25 cellular contexts compared by ENCODE assay signal in the genomic region with DNA sequence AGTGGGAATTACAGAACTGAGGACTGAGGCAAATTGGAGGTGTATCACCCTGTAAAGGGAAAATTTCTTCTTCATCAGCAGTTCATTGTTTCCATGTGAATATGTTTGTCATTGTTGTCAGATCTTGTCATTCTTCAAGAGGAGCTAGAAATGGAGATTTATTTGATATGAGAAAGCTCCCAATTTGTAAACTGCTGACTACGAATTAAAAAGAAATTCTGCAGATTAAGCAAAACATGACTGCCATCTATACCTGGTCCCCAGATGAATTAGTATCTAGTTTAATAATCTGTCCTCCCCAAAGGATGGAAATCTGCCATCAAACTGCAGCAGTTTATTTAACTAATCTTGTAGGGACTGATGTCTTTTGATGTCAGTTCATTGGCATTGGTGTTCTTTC.
DNase-seq lines count a peak whose midpoint lies in the region; ATAC-seq, FAIRE-seq and TF ChIP-seq lines count a peak whose summit lies in the region.
"Had no signal": no experiment of that assay in that cellular context is flagged by ENCODE, and none has a peak within 500 bp of the region (broad histone marks: within the 10 kb centered on the region; RNA-seq: fewer than 3 reads in every experiment).

No MANE protein-coding gene starts in this region.

- H2AK5ac ChIP-seq in IMR-90 (ENCODE audit: low read depth, low read length) = no peak overlapping the region

- no peaks in the 10 kb centered on the region for H3K79me2 ChIP-seq in HepG2 (ENCODE audit: insufficient read depth, low read length)

- no TSS peak for BruUV-seq in HepG2 (replicated peaks; lab: Mats Ljungman, UMichigan)
- BruUV-seq in IMR-90 (replicated peaks; lab: Mats Ljungman, UMichigan) = no TSS peak

- WGBS in HepG2 (ENCODE audit: low lambda C conversion rate) = 0% methylated on average over 1 of the region's 1 CpG
- 56% methylated on average over 1 of the region's 1 CpG for WGBS in right lobe of liver (ENCODE audit: insufficient coverage, low coverage, low lambda C conversion rate, missing lambda C conversion rate)
- WGBS in IMR-90 (ENCODE audit: extremely low coverage in 2 of 2, insufficient read length in 1 of 2), 2 experiments = no CpG with 5 or more reads among the region's 1 CpG

- H3K4me2 ChIP-seq in HepG2 (ENCODE audit: low read depth, low read length) (no peak overlapping the region), IMR-90 (ENCODE audit: low read depth, low read length) (no peak overlapping the region)
- H3K4me2 ChIP-seq: BLaER1 had no signal

- intact Hi-C loops in HepG2 (cut with micrococcal nuclease; ENCODE audit: unreplicated experiment) = no loop called here
- intact Hi-C loops in right lobe of liver (cut with DNase I) = no loop called here
- intact Hi-C loops in IMR-90 (cut with micrococcal nuclease) = no loop called here

- H3K9ac ChIP-seq in HepG2 (ENCODE audit: insufficient read depth, low read depth, low read length) (no peak overlapping the region), IMR-90 (ENCODE audit: low read depth, low read length) (no peak overlapping the region)
- H3K9ac ChIP-seq: BLaER1 had no signal

- peaks cover 11 to 34% of the 10 kb centered on the region in 2 experiments; a peak in 3 of 4 replicates for H3K79me1 ChIP-seq in IMR-90 (ENCODE audit: low read depth in 1 of 2, low read length in 2 of 2)

- no peak overlapping the region for H3K18ac ChIP-seq in IMR-90 (ENCODE audit: low read depth, low read length)

- no peak overlapping the region for H3K23ac ChIP-seq in IMR-90 (ENCODE audit: low read depth, low read length)

- H2AFZ ChIP-seq in HepG2 (ENCODE audit: low read length) (no peak overlapping the region), IMR-90 (replicated peaks; ENCODE audit: low read length, poor library complexity) (no peak overlapping the region)

- H3K9me1 ChIP-seq in IMR-90 (ENCODE audit: insufficient read depth, low read length) = no peaks in the 10 kb centered on the region; the same call in 1 of the 2 replicates

- H3K36me3 ChIP-seq in HepG2 (replicated peaks in 1 of 2; ENCODE audit: control insufficient read depth in 1 of 2, insufficient read depth in 2 of 2, low read length in 2 of 2) = no peaks in the 10 kb centered on the region
- H3K36me3 ChIP-seq in right lobe of liver = no peaks in the 10 kb centered on the region
- H3K36me3 ChIP-seq in IMR-90 (ENCODE audit: control insufficient read depth, insufficient read depth, low read length) = no peaks in the 10 kb centered on the region
- H3K36me3 ChIP-seq: BE2C, BLaER1 had no signal

- FAIRE-seq in HepG2 (lab: Jason Lieb, UNC) = no peak
- FAIRE-seq: G401.6, GM12891, GM19239 had no signal

- DNase-seq in HepG2 (ENCODE audit: low spot score) = no peak
- DNase-seq in right lobe of liver = no peak
- DNase-seq in IMR-90 = no peak
- DNase-seq in cerebellar cortex (ENCODE audit: low spot score) = peak; percentile 30
- no peak for DNase-seq in superior temporal gyrus (ENCODE audit: extremely low spot score)
- DNase-seq: ACHN; BE2C; C1 segment of cervical spinal cord; CD4-positive, alpha-beta memory T cell; CD4-positive, CD25-positive, alpha-beta regulatory T cell; CD8-positive, alpha-beta memory T cell; COR-L47; DMS 273 treated with DMSO at 0.1 percent for 48 hours; DMS153; DMS53; DMS79; DND-41; EL; GF-D8 had no signal

- no peak for TF ChIP-seq POLR2A in HepG2 (IDR thresholded peaks at IDR 0.05; ENCODE audit: insufficient read depth in 1 of 2, low read depth in 2 of 2, low read length in 2 of 2)
- no peak for TF ChIP-seq POLR2A in right lobe of liver (IDR thresholded peaks at IDR 0.05)
- no peak for TF ChIP-seq POLR2A in IMR-90 (IDR thresholded peaks at IDR 0.05; ENCODE audit: low read depth, low read length)

- H4K20me1 ChIP-seq in HepG2 (ENCODE audit: insufficient read depth, low read length) (no peaks in the 10 kb centered on the region), IMR-90 (ENCODE audit: insufficient read depth, low read length) (0 out of 2 replicates have a peak, but pooled peaks cover 3% of the 10 kb centered on the region)
- H4K20me1 ChIP-seq: BLaER1 had no signal

- ATAC-seq in HepG2 (no peak), right lobe of liver (no peak), IMR-90 (ENCODE audit: low read depth) (no peak), HG02763 (IDR thresholded peaks at IDR 0.05; ENCODE audit: unreplicated experiment) (no peak)

- H3K14ac ChIP-seq in IMR-90 (replicated peaks; ENCODE audit: low read depth, low read length) = no peak overlapping the region

- H3K4me3 ChIP-seq in HepG2 (replicated peaks in 1 of 3; ENCODE audit: insufficient read depth in 1 of 3, low read depth in 2 of 3, low read length in 3 of 3) (no peak overlapping the region), right lobe of liver (no peak overlapping the region), IMR-90 (ENCODE audit: insufficient read depth, low read depth, low read length) (no peak overlapping the region)
- H3K4me3 ChIP-seq: BLaER1 had no signal

- H3K4ac ChIP-seq in IMR-90 (ENCODE audit: low read depth, low read length) = no peak overlapping the region

- TF ChIP-seq RAD21 in HepG2 (CRISPR knock-in tag; IDR thresholded peaks at IDR 0.05) = no peak
- TF ChIP-seq RAD21 in IMR-90 (IDR thresholded peaks at IDR 0.05; ENCODE audit: low read length) = no peak

- CTCF ChIA-PET in HepG2 (lab: Yijun Ruan, JAX; ENCODE audit: low intra/inter-chr PET ratio, low total read pairs) (no interaction called here), IMR-90 (lab: Yijun Ruan, JAX) (no interaction called here)

- no peak overlapping the region for H4K8ac ChIP-seq in IMR-90 (ENCODE audit: low read depth in 2 of 2, low read length in 2 of 2)

- H3K27me3 ChIP-seq in HepG2 (ENCODE audit: control insufficient read depth in 1 of 2, insufficient read depth in 2 of 2, low read length in 2 of 2) = no peaks in the 10 kb centered on the region
- no peaks in the 10 kb centered on the region for H3K27me3 ChIP-seq in right lobe of liver
- H3K27me3 ChIP-seq in IMR-90 (ENCODE audit: control insufficient read depth, insufficient read depth, low read length) = no peaks in the 10 kb centered on the region
- H3K27me3 ChIP-seq: BE2C, BLaER1 had no signal

- no peak overlapping the region for H2BK5ac ChIP-seq in IMR-90 (ENCODE audit: low read depth, low read length, poor library complexity, severe bottlenecking)

- in situ Hi-C loops in HepG2 (cut with HindIII; ENCODE audit: extremely low pct_ligation_motif_present, low pct_unique_long_range_greater_than_20kb) = no loop called here
- in situ Hi-C loops in IMR-90 (cut with MboI; ENCODE audit: low sequenced_read_pairs) = no loop called here

- no peak overlapping the region for H3K56ac ChIP-seq in IMR-90 (ENCODE audit: extremely low read depth, insufficient read depth, low read length)

- no peak overlapping the region for H4K5ac ChIP-seq in IMR-90 (ENCODE audit: low read depth, low read length)

- no peak overlapping the region for H2BK120ac ChIP-seq in IMR-90 (ENCODE audit: low read depth, low read length)

- POLR2A ChIA-PET in HepG2 (lab: Yijun Ruan, JAX) (no interaction called here), IMR-90 (lab: Charles Lee; ENCODE audit: unreplicated experiment) (no interaction called here)

- peaks cover 10% of the 10 kb centered on the region for H3K4me1 ChIP-seq in HepG2 (ENCODE audit: insufficient read depth, low read length)
- peaks cover 0 to 9% (median 0%) of the 10 kb centered on the region in 4 donors for H3K4me1 ChIP-seq in right lobe of liver
- no peaks in the 10 kb centered on the region for H3K4me1 ChIP-seq in IMR-90 (ENCODE audit: control insufficient read depth, insufficient read depth, low read length)
- H3K4me1 ChIP-seq: BE2C, BLaER1 had no signal

- TF ChIP-seq CTCF in HepG2 (CRISPR knock-in tag; IDR thresholded peaks at IDR 0.05) (no peak), right lobe of liver (IDR thresholded peaks at IDR 0.05) (no peak), IMR-90 (conservative IDR thresholded peaks at IDR 0.05; ENCODE audit: low read depth, low read length) (no peak)

- 0 out of 2 replicates have a peak, but pooled peaks cover 6% of the 10 kb centered on the region for H3K9me3 ChIP-seq in HepG2 (ENCODE audit: low read length)
- no peaks in the 10 kb centered on the region for H3K9me3 ChIP-seq in right lobe of liver
- H3K9me3 ChIP-seq in IMR-90 (ENCODE audit: control insufficient read depth, insufficient read depth, low read length) = no peaks in the 10 kb centered on the region
- H3K9me3 ChIP-seq: BE2C, BLaER1 had no signal

- TF ChIP-seq EP300 in HepG2 (IDR thresholded peaks at IDR 0.05; ENCODE audit: low read depth in 2 of 2, low read length in 2 of 2) (no peak), HepG2 (CRISPR knock-in tag; IDR thresholded peaks at IDR 0.05; ENCODE audit: borderline replicate concordance) (no peak)

- dilution Hi-C loops in IMR-90 (cut with HindIII; ENCODE audit: low sequenced_read_pairs, unreplicated experiment) = no loop called here

- no peak overlapping the region for H4K91ac ChIP-seq in IMR-90 (ENCODE audit: insufficient read depth, low read depth, low read length)

- H2BK20ac ChIP-seq in IMR-90 (ENCODE audit: low read depth, low read length) = no peak overlapping the region

- no peak overlapping the region for H2AK9ac ChIP-seq in IMR-90 (replicated peaks; ENCODE audit: low read depth, low read length, poor library complexity)

- H3K27ac ChIP-seq in HepG2 (ENCODE audit: extremely low read length, insufficient read depth, low read length) (no peak overlapping the region), right lobe of liver (no peak overlapping the region), IMR-90 (ENCODE audit: insufficient read depth, low read length) (no peak overlapping the region)
- H3K27ac ChIP-seq: 22Rv1, BLaER1 had no signal

- H2BK15ac ChIP-seq in IMR-90 (ENCODE audit: low read depth, low read length) = no peak overlapping the region

TF ChIP-seq in HepG2, 621 proteins besides CTCF, POLR2A, EP300 and RAD21 (continues in another document):
- TF ChIP-seq MAFF (IDR thresholded peaks at IDR 0.05; ENCODE audit: low read depth, low read length) = peak; percentile 87
- TF ChIP-seq, protein P1, sequence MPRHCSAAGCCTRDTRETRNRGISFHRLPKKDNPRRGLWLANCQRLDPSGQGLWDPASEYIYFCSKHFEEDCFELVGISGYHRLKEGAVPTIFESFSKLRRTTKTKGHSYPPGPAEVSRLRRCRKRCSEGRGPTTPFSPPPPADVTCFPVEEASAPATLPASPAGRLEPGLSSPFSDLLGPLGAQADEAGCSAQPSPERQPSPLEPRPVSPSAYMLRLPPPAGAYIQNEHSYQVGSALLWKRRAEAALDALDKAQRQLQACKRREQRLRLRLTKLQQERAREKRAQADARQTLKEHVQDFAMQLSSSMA (CRISPR knock-in tag; IDR thresholded peaks at IDR 0.05) = no peak

TF ChIP-seq in IMR-90, 13 proteins besides CTCF, POLR2A, EP300 and RAD21:
- TF ChIP-seq CHD1 (IDR thresholded peaks at IDR 0.05; ENCODE audit: low read depth, low read length) = no peak
- no peak for TF ChIP-seq NFE2L2 (IDR thresholded peaks at IDR 0.05; ENCODE audit: low read depth, low read length)
- TF ChIP-seq MAFK (IDR thresholded peaks at IDR 0.05; ENCODE audit: low read depth, low read length) = peak; percentile 86
- no peak for TF ChIP-seq RFX5 (IDR thresholded peaks at IDR 0.05; ENCODE audit: low read depth, low read length)
- no peak for TF ChIP-seq FOS (IDR thresholded peaks at IDR 0.05; ENCODE audit: low read depth, low read length)
- no peak for TF ChIP-seq MXI1 (IDR thresholded peaks at IDR 0.05; ENCODE audit: borderline replicate concordance, low read depth, low read length)
- TF ChIP-seq SMC3 (IDR thresholded peaks at IDR 0.05; ENCODE audit: low read depth, low read length) = no peak
